In genomic region chr3:62493116-62493801, GRCh38 we compare ENCODE assay signal across 1 cellular context.
TF ChIP-seq lines count a peak whose summit lies in the region.

No MANE protein-coding gene starts in this region.

TF ChIP-seq in WTC11, 78 proteins besides CTCF, POLR2A, EP300 and RAD21 (continued from another document):
- TF ChIP-seq, protein P1, sequence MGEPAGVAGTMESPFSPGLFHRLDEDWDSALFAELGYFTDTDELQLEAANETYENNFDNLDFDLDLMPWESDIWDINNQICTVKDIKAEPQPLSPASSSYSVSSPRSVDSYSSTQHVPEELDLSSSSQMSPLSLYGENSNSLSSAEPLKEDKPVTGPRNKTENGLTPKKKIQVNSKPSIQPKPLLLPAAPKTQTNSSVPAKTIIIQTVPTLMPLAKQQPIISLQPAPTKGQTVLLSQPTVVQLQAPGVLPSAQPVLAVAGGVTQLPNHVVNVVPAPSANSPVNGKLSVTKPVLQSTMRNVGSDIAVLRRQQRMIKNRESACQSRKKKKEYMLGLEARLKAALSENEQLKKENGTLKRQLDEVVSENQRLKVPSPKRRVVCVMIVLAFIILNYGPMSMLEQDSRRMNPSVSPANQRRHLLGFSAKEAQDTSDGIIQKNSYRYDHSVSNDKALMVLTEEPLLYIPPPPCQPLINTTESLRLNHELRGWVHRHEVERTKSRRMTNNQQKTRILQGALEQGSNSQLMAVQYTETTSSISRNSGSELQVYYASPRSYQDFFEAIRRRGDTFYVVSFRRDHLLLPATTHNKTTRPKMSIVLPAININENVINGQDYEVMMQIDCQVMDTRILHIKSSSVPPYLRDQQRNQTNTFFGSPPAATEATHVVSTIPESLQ (CRISPR knock-in tag; IDR thresholded peaks at IDR 0.05) = no peak
TF ChIP-seq in WTC11: peak in this region for 0.
